Comparison of ENCODE assay signal across 1 cellular context in the genomic region with DNA sequence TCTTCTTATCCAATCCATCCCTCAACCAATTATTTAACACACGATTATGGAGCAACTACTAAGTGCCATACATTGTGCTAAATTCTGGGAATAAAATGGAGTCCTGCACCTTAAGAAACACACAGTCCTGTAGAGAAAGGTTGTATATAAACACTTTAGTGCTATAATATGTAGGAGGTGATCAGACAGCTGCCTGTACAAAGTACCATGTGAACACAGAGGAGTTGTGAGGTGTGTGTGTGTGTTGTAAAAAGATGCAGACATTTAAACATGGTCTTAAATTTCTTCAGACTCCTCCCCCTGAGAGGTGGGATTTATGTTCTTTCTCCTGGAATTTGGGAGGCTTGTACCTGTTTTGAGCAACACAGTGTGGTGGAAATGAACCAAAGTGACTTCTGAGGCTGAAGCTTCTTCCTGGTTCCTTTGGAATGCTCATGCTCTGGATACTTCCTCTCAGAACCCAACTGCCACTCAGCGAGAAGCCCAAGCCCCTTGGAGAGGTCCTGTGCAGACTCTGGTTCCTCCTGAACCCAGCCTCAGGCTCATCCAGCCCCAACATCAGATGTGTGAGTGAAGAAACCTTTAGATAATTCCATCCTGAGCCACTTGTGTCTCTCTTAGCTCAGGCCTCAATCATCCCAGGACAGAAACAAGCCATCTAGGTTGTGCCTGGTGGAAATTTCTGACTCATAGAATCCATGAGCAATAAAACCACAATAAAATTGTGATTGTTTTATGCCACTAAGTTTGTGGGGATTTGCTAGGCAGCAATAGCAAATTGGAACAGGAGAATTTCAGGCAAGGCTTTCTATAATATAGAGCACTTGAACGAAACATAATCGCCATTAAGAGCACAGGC.
TF ChIP-seq lines count a peak whose summit lies in the region.

No MANE protein-coding gene starts in this region.

TF ChIP-seq in WTC11, 78 proteins besides CTCF, POLR2A, EP300 and RAD21:
- TF ChIP-seq AR (CRISPR knock-in tag; IDR thresholded peaks at IDR 0.05) (no peak), SMAD4 (CRISPR knock-in tag; IDR thresholded peaks at IDR 0.05) (no peak), IRF2 (CRISPR knock-in tag; IDR thresholded peaks at IDR 0.05; ENCODE audit: borderline replicate concordance, low read depth) (no peak), GTF2I (CRISPR knock-in tag; conservative IDR thresholded peaks at IDR 0.05) (no peak), SMAD3 (CRISPR knock-in tag; IDR thresholded peaks at IDR 0.05; ENCODE audit: borderline replicate concordance) (no peak), MYBL2 (CRISPR knock-in tag; IDR thresholded peaks at IDR 0.05) (no peak), NR1H2 (CRISPR knock-in tag; IDR thresholded peaks at IDR 0.05) (no peak), OVOL2 (CRISPR knock-in tag; IDR thresholded peaks at IDR 0.05; ENCODE audit: borderline replicate concordance) (no peak), CBFB (CRISPR knock-in tag; IDR thresholded peaks at IDR 0.05; ENCODE audit: low read depth) (no peak), ARID4B (CRISPR knock-in tag; IDR thresholded peaks at IDR 0.05; ENCODE audit: borderline replicate concordance) (no peak), ZNF219 (CRISPR knock-in tag; IDR thresholded peaks at IDR 0.05; ENCODE audit: borderline replicate concordance) (no peak), ZNF671 (CRISPR knock-in tag; IDR thresholded peaks at IDR 0.05) (no peak), ZNF416 (CRISPR knock-in tag; IDR thresholded peaks at IDR 0.05) (no peak), RORB (CRISPR knock-in tag; IDR thresholded peaks at IDR 0.05) (no peak), ZNF532 (CRISPR knock-in tag; IDR thresholded peaks at IDR 0.05; ENCODE audit: borderline replicate concordance) (no peak)
